ENCODE assay signal across 27 cellular contexts in genomic region chr11:108233277-108233945, GRCh38. TPM values are rescaled to one million over a fixed set of nuclear protein-coding genes. Genes with fewer than 3 reads are reported as not detected.
DNase-seq lines count a peak whose midpoint lies in the region; ATAC-seq and TF ChIP-seq lines count a peak whose summit lies in the region.
"Had no signal": no experiment of that assay in that cellular context is flagged by ENCODE, and none has a peak within 500 bp of the region (broad histone marks: within the 10 kb centered on the region; RNA-seq: fewer than 3 reads in every experiment).

No MANE protein-coding gene starts in this region.

- no peaks in the 10 kb centered on the region for H3K9me3 Mint-ChIP-seq in activated naive CD4-positive, alpha-beta T cell treated with anti-CD3 and anti-CD28 coated beads, Interleukin-2, amount 10 ng/mL, durations not matched to agents 7 days and 5 days
- H3K9me3 Mint-ChIP-seq in activated B cell treated with CpG ODN at 0.5 μM for 24 hours (no peaks in the 10 kb centered on the region), immature natural killer cell (no peaks in the 10 kb centered on the region)
- peaks cover 0 to 2% of the 10 kb centered on the region in 2 donors for H3K9me3 Mint-ChIP-seq in stimulated activated naive B cell treated with anti-CD40 and anti-IgM and Interleukin-4, amounts not matched to agents 10 μg/mL and 1 μg/mL and 100 μg/mL, for 72 hours
- H3K9me3 Mint-ChIP-seq in T-helper 2 cell treated with Interferon-gamma antibody and Interleukin-4, amounts not matched to agents 5 μg/mL and 100 μg/mL, for 36 hours, result no peaks in the 10 kb centered on the region
- H3K9me3 Mint-ChIP-seq: activated T-cell treated with anti-CD3 and anti-CD28 coated beads, Interleukin-2, amount 50 U/mL, for 72 hours had no signal

- peaks cover 88% of the 10 kb centered on the region for H3K4me1 Mint-ChIP-seq in activated naive CD4-positive, alpha-beta T cell treated with anti-CD3 and anti-CD28 coated beads, Interleukin-2, amount 10 ng/mL, durations not matched to agents 7 days and 5 days
- peaks cover 40% of the 10 kb centered on the region for H3K4me1 Mint-ChIP-seq in activated B cell treated with CpG ODN at 0.5 μM for 24 hours
- peaks cover 57 to 89% of the 10 kb centered on the region in 2 donors for H3K4me1 Mint-ChIP-seq in immature natural killer cell
- peaks cover 17 to 28% of the 10 kb centered on the region in 2 donors for H3K4me1 Mint-ChIP-seq in stimulated activated naive B cell treated with anti-CD40 and anti-IgM and Interleukin-4, amounts not matched to agents 10 μg/mL and 1 μg/mL and 100 μg/mL, for 72 hours
- H3K4me1 Mint-ChIP-seq in T-helper 2 cell treated with Interferon-gamma antibody and Interleukin-4, amounts not matched to agents 5 μg/mL and 100 μg/mL, for 36 hours (ENCODE audit: low read depth), result peaks cover 31% of the 10 kb centered on the region

- no peak for TF ChIP-seq CTCF in activated B cell treated with CpG ODN at 0.5 μM for 24 hours (IDR thresholded peaks at IDR 0.05)

- no peak for DNase-seq in activated naive CD4-positive, alpha-beta T cell treated with anti-CD3 and anti-CD28 coated beads, Interleukin-2, amount 10 ng/mL, durations not matched to agents 7 days and 5 days
- no peak for DNase-seq in activated naive CD4-positive, alpha-beta T cell treated with Interleukin-2 at 50 U/mL for 16 hours
- DNase-seq in activated B cell treated with CpG ODN at 0.5 μM for 24 hours (no peak), immature natural killer cell (no peak)
- DNase-seq in stimulated activated naive B cell treated with anti-CD40 and anti-IgM and Interleukin-4, amounts not matched to agents 10 μg/mL and 1 μg/mL and 100 μg/mL, for 72 hours, result no peak
- DNase-seq in T-helper 2 cell treated with Interferon-gamma antibody and Interleukin-4, amounts not matched to agents 5 μg/mL and 100 μg/mL, for 36 hours (ENCODE audit: low spot score), result no peak
- DNase-seq: activated CD4-positive, CD25-positive, alpha-beta regulatory T cell treated with anti-CD3 and anti-CD28 coated beads, Interleukin-2, amount 50 U/mL, for 72 hours; activated T-cell treated with anti-CD3 and anti-CD28 coated beads, Interleukin-2, amount 50 U/mL, for 72 hours; BE2C; cerebellar nuclear complex; DMS79 treated with DMSO at 0.1 percent for 48 hours; gastrocnemius medialis; KG1; left cardiac atrium; NCI-H1417; NCI-H2081; NCI-H226; NCI-H69; occipital lobe; Peyer's patch; SHP77 treated with DMSO at 0.1 percent for 48 hours; stomach; thyroid gland had no signal

- no peaks in the 10 kb centered on the region for H3K27me3 Mint-ChIP-seq in activated naive CD4-positive, alpha-beta T cell treated with anti-CD3 and anti-CD28 coated beads, Interleukin-2, amount 10 ng/mL, durations not matched to agents 7 days and 5 days
- H3K27me3 Mint-ChIP-seq in activated B cell treated with CpG ODN at 0.5 μM for 24 hours, result no peaks in the 10 kb centered on the region
- H3K27me3 Mint-ChIP-seq in immature natural killer cell (ENCODE audit: low read depth in 3 of 3), result peaks cover 12 to 17% (median 13%) of the 10 kb centered on the region in 3 donors
- no peaks in the 10 kb centered on the region for H3K27me3 Mint-ChIP-seq in stimulated activated naive B cell treated with anti-CD40 and anti-IgM and Interleukin-4, amounts not matched to agents 10 μg/mL and 1 μg/mL and 100 μg/mL, for 72 hours
- no peaks in the 10 kb centered on the region for H3K27me3 Mint-ChIP-seq in T-helper 2 cell treated with Interferon-gamma antibody and Interleukin-4, amounts not matched to agents 5 μg/mL and 100 μg/mL, for 36 hours (ENCODE audit: low read depth)
- H3K27me3 Mint-ChIP-seq: brain had no signal

- ATAC-seq in activated B cell treated with CpG ODN at 0.5 μM for 24 hours (ENCODE audit: low read depth) (no peak), GM19395 (IDR thresholded peaks at IDR 0.05; ENCODE audit: unreplicated experiment) (no peak), HG03571 (IDR thresholded peaks at IDR 0.05; ENCODE audit: unreplicated experiment) (no peak)
- no peak for ATAC-seq in stimulated activated naive B cell treated with anti-CD40 and anti-IgM and Interleukin-4, amounts not matched to agents 10 μg/mL and 1 μg/mL and 100 μg/mL, for 72 hours (replicated peaks)
- ATAC-seq: activated T-cell treated with anti-CD3 and anti-CD28 coated beads, Interleukin-2, amount 50 U/mL, for 72 hours; gastrocnemius medialis; HCT116; left cardiac atrium had no signal

- POLR2A ChIA-PET in activated B cell treated with CpG ODN at 0.5 μM for 24 hours (lab: Charles Lee), result interaction anchor here (0.7 to 1.0 kb wide), 2 partner anchors 10 to 90 kb away, joined by 5 to 8 read pairs; partner anchors contain the start of genes ATM and NPAT

- no peak overlapping the region for H3K4me3 Mint-ChIP-seq in activated naive CD4-positive, alpha-beta T cell treated with anti-CD3 and anti-CD28 coated beads, Interleukin-2, amount 10 ng/mL, durations not matched to agents 7 days and 5 days
- no peak overlapping the region for H3K4me3 Mint-ChIP-seq in activated B cell treated with CpG ODN at 0.5 μM for 24 hours
- H3K4me3 Mint-ChIP-seq in immature natural killer cell, result peak overlapping the region; percentile 50 to 68 (median 58)
- no peak overlapping the region for H3K4me3 Mint-ChIP-seq in stimulated activated naive B cell treated with anti-CD40 and anti-IgM and Interleukin-4, amounts not matched to agents 10 μg/mL and 1 μg/mL and 100 μg/mL, for 72 hours
- H3K4me3 Mint-ChIP-seq in T-helper 2 cell treated with Interferon-gamma antibody and Interleukin-4, amounts not matched to agents 5 μg/mL and 100 μg/mL, for 36 hours, result no peak overlapping the region
- H3K4me3 Mint-ChIP-seq: activated T-cell treated with anti-CD3 and anti-CD28 coated beads, Interleukin-2, amount 50 U/mL, for 72 hours; brain had no signal

- peak overlapping the region; percentile 67 for H3K27ac Mint-ChIP-seq in activated naive CD4-positive, alpha-beta T cell treated with anti-CD3 and anti-CD28 coated beads, Interleukin-2, amount 10 ng/mL, durations not matched to agents 7 days and 5 days
- H3K27ac Mint-ChIP-seq in activated B cell treated with CpG ODN at 0.5 μM for 24 hours (peak overlapping the region; percentile 35), immature natural killer cell (peak overlapping the region; percentile 81 to 97 (median 91))
- peak overlapping the region; percentile 37 for H3K27ac Mint-ChIP-seq in stimulated activated naive B cell treated with anti-CD40 and anti-IgM and Interleukin-4, amounts not matched to agents 10 μg/mL and 1 μg/mL and 100 μg/mL, for 72 hours
- no peak overlapping the region for H3K27ac Mint-ChIP-seq in T-helper 2 cell treated with Interferon-gamma antibody and Interleukin-4, amounts not matched to agents 5 μg/mL and 100 μg/mL, for 36 hours
- H3K27ac Mint-ChIP-seq: activated T-cell treated with anti-CD3 and anti-CD28 coated beads, Interleukin-2, amount 50 U/mL, for 72 hours; brain had no signal

- CTCF ChIA-PET in activated naive CD4-positive, alpha-beta T cell treated with anti-CD3 and anti-CD28 coated beads, Interleukin-2, amount 10 ng/mL, durations not matched to agents 7 days and 5 days (lab: Charles Lee), result no interaction called here
- CTCF ChIA-PET in activated B cell treated with CpG ODN at 0.5 μM for 24 hours (lab: Charles Lee), result interaction anchor here (0.9 kb wide), 1 partner anchor 13 kb away, joined by 3 read pairs; no protein-coding TSS in a partner anchor

- intact Hi-C loops in activated B cell treated with CpG ODN at 0.5 μM for 24 hours (cut with micrococcal nuclease), result no loop called here

- peaks cover 80% of the 10 kb centered on the region for H3K36me3 Mint-ChIP-seq in activated naive CD4-positive, alpha-beta T cell treated with anti-CD3 and anti-CD28 coated beads, Interleukin-2, amount 10 ng/mL, durations not matched to agents 7 days and 5 days
- H3K36me3 Mint-ChIP-seq in activated B cell treated with CpG ODN at 0.5 μM for 24 hours (ENCODE audit: low read depth) (peaks cover 72% of the 10 kb centered on the region), immature natural killer cell (peaks cover 48 to 58% (median 53%) of the 10 kb centered on the region in 3 donors)
- H3K36me3 Mint-ChIP-seq in stimulated activated naive B cell treated with anti-CD40 and anti-IgM and Interleukin-4, amounts not matched to agents 10 μg/mL and 1 μg/mL and 100 μg/mL, for 72 hours, result peaks cover 46 to 54% of the 10 kb centered on the region in 2 donors
- peaks cover 70% of the 10 kb centered on the region for H3K36me3 Mint-ChIP-seq in T-helper 2 cell treated with Interferon-gamma antibody and Interleukin-4, amounts not matched to agents 5 μg/mL and 100 μg/mL, for 36 hours (ENCODE audit: low read depth)

RNA-seq across cellular contexts. Expression of gene ATM, which starts 10.5 kb away (rescaled TPM):
- total RNA-seq in activated B cell treated with CpG ODN at 0.5 μM for 24 hours, result 164 and 184 TPM in 2 replicates
- 100 to 1,000 TPM in 1 of 3 donors, 10 to 100 TPM in 2; 57.8 to 111 (median 64.5) TPM for polyA plus RNA-seq in immature natural killer cell

RNA-seq across cellular contexts. Expression of gene NPAT, which starts 11.0 kb away (rescaled TPM):
- 34.4 and 38.1 TPM in 2 replicates for total RNA-seq in activated B cell treated with CpG ODN at 0.5 μM for 24 hours
- polyA plus RNA-seq in immature natural killer cell, result 10 to 100 TPM; 15.6 to 30.5 (median 24.1) TPM

Comparison
In these comparisons a context has a peak if more than half of its experiments do, and no peak if none do; other contexts are left out.
1. H3K4me3 Mint-ChIP-seq: peak in immature natural killer cell (5 of 5); none in activated naive CD4-positive, alpha-beta T cell treated with anti-CD3 and anti-CD28 coated beads, Interleukin-2, amount 10 ng/mL, durations not matched to agents 7 days and 5 days (single experiment), activated B cell treated with CpG ODN at 0.5 μM for 24 hours (single experiment), stimulated activated naive B cell treated with anti-CD40 and anti-IgM and Interleukin-4, amounts not matched to agents 10 μg/mL and 1 μg/mL and 100 μg/mL, for 72 hours (0 of 2) and T-helper 2 cell treated with Interferon-gamma antibody and Interleukin-4, amounts not matched to agents 5 μg/mL and 100 μg/mL, for 36 hours (single experiment).